ENCODE assay signal across 8 cellular contexts in the genomic region with DNA sequence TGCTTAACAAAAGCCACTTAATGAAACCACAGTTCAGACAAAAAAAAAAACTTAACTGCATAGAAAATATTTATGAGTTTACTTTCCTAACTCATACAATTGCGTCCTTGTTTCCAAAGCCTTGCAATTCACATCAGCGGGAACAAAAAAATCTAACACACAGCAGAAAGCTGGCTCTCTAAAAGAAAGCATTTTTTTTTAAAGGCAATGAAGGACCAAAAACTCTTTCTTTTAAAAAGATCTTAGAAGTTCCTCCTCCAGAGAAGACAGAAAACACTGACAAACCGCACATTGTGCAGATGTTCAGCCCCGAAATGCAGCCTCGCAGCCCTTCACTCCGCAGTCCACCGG. TPM values are rescaled to one million over a fixed set of nuclear protein-coding genes. Genes with fewer than 3 reads are reported as not detected.
DNase-seq lines count a peak whose midpoint lies in the region; ATAC-seq, FAIRE-seq and TF ChIP-seq lines count a peak whose summit lies in the region.

No MANE protein-coding gene starts in this region.

- no peak for FAIRE-seq in GM12892 (lab: Jason Lieb, UNC)

- CTCF ChIA-PET in activated CD4-positive, alpha-beta memory T cell treated with anti-CD3 and anti-CD28 coated beads, Interleukin-2, amount 10 ng/mL, durations not matched to agents 7 days and 5 days (lab: Charles Lee), result no interaction called here

- H3K9me3 ChIP-seq in right cardiac atrium (ENCODE audit: control insufficient read depth, low read length) (no peaks in the 10 kb centered on the region), skeletal muscle satellite cell (replicated peaks; ENCODE audit: low read length) (peaks cover 10% of the 10 kb centered on the region)

- H3K27ac Mint-ChIP-seq in activated CD4-positive, alpha-beta memory T cell treated with anti-CD3 and anti-CD28 coated beads, Interleukin-2, amount 10 ng/mL, durations not matched to agents 7 days and 5 days, result peak overlapping the region; percentile 10

- POLR2A ChIA-PET in activated CD4-positive, alpha-beta memory T cell treated with anti-CD3 and anti-CD28 coated beads, Interleukin-2, amount 10 ng/mL, durations not matched to agents 7 days and 5 days (lab: Charles Lee), result no interaction called here

- no peak for TF ChIP-seq POLR2A in GM12892 (IDR thresholded peaks at IDR 0.05; ENCODE audit: low read depth, low read length)

- H3K4me1 ChIP-seq in right cardiac atrium (ENCODE audit: control insufficient read depth, insufficient read depth, low read length) (no peaks in the 10 kb centered on the region), skeletal muscle satellite cell (ENCODE audit: control insufficient read depth, insufficient read depth, low read length) (peaks cover 15% of the 10 kb centered on the region)

- H3K4me2 ChIP-seq in skeletal muscle satellite cell (ENCODE audit: low read length), result peak overlapping the region; percentile 90

- H3K36me3 Mint-ChIP-seq in activated CD4-positive, alpha-beta memory T cell treated with anti-CD3 and anti-CD28 coated beads, Interleukin-2, amount 10 ng/mL, durations not matched to agents 7 days and 5 days (ENCODE audit: low read depth), result peaks cover 12% of the 10 kb centered on the region

- DNase-seq in H7, result no peak
- no peak for DNase-seq in activated CD4-positive, alpha-beta memory T cell treated with anti-CD3 and anti-CD28 coated beads, Interleukin-2, amount 10 ng/mL, durations not matched to agents 7 days and 5 days
- DNase-seq in right cardiac atrium, result no peak
- DNase-seq in islet precursor cell, result no peak
- no peak for DNase-seq in NCI-H2107 (lab: John Stamatoyannopoulos, UW)
- DNase-seq in SKM-1 treated with dmso at 0.1 percent for 144 hours (lab: John Stamatoyannopoulos, UW; ENCODE audit: unreplicated experiment), result no peak
- DNase-seq in GM12892 (ENCODE audit: insufficient read length), result no peak

- ATAC-seq in right cardiac atrium, result no peak

- intact Hi-C loops in right cardiac atrium (cut with DNase I), result loop anchor here in 2 of 4 donors (5.0 to 10.0 kb wide), 2 partner anchors 46 to 58 kb away; no protein-coding TSS in a partner anchor

- peaks cover 10% of the 10 kb centered on the region for H3K4me1 Mint-ChIP-seq in activated CD4-positive, alpha-beta memory T cell treated with anti-CD3 and anti-CD28 coated beads, Interleukin-2, amount 10 ng/mL, durations not matched to agents 7 days and 5 days

- H3K27me3 ChIP-seq in H7 (ENCODE audit: control insufficient read depth, insufficient read depth, low read length) (peaks cover 4% of the 10 kb centered on the region; the same call in 1 of the 2 replicates), right cardiac atrium (ENCODE audit: control insufficient read depth, insufficient read depth) (no peaks in the 10 kb centered on the region), skeletal muscle satellite cell (ENCODE audit: control insufficient read depth, insufficient read depth, low read length) (no peaks in the 10 kb centered on the region)

- 1% methylated on average over 7 of the region's 7 CpGs for WGBS in right cardiac atrium

- no peak overlapping the region for H3K27ac ChIP-seq in right cardiac atrium (ENCODE audit: low read length)

- peaks cover 2% of the 10 kb centered on the region for H3K9me3 Mint-ChIP-seq in activated CD4-positive, alpha-beta memory T cell treated with anti-CD3 and anti-CD28 coated beads, Interleukin-2, amount 10 ng/mL, durations not matched to agents 7 days and 5 days

- peak overlapping the region; percentile 99 for H3K9ac ChIP-seq in skeletal muscle satellite cell (ENCODE audit: low read depth, low read length)

- H3K27me3 Mint-ChIP-seq in activated CD4-positive, alpha-beta memory T cell treated with anti-CD3 and anti-CD28 coated beads, Interleukin-2, amount 10 ng/mL, durations not matched to agents 7 days and 5 days, result peaks cover 43% of the 10 kb centered on the region

- H3K4me3 Mint-ChIP-seq in activated CD4-positive, alpha-beta memory T cell treated with anti-CD3 and anti-CD28 coated beads, Interleukin-2, amount 10 ng/mL, durations not matched to agents 7 days and 5 days, result peak overlapping the region; percentile 27

- H3K4me3 ChIP-seq in H7 (ENCODE audit: insufficient read depth, low read depth, low read length), result peak overlapping the region; percentile 83
- peak overlapping the region; percentile 72 for H3K4me3 ChIP-seq in right cardiac atrium (ENCODE audit: low read length)
- peak overlapping the region; percentile 96 for H3K4me3 ChIP-seq in skeletal muscle satellite cell (ENCODE audit: low read length)

- no peaks in the 10 kb centered on the region for H3K36me3 ChIP-seq in H7 (replicated peaks; ENCODE audit: control insufficient read depth, insufficient read depth, low read length)
- peaks cover 6% of the 10 kb centered on the region for H3K36me3 ChIP-seq in skeletal muscle satellite cell (ENCODE audit: insufficient read depth, low read length)

RNA-seq across cellular contexts. Expression of gene FAT1, which starts 0.8 kb away (rescaled TPM):
- total RNA-seq in H7 (2014; rRNA removed; shearing (Covaris generic)), result 83.9 and 108 TPM in 2 replicates
- total RNA-seq in activated CD4-positive, alpha-beta memory T cell treated with anti-CD3 and anti-CD28 coated beads, Interleukin-2, amount 10 ng/mL, durations not matched to agents 7 days and 5 days, result under 1 TPM; 0.03 TPM
- 10 to 100 TPM; 76.7 to 95.2 (median 82.9) TPM for total RNA-seq in right cardiac atrium
- polyA plus RNA-seq in right cardiac atrium, result 29.7 TPM
- 100 and 105 TPM in 2 replicates for total RNA-seq in skeletal muscle satellite cell (2012; rRNA removed)
- 0.02 TPM for polyA plus RNA-seq in GM12892 (2012; ENCODE audit: missing spikeins)

Comparison
In these comparisons a context has a peak if more than half of its experiments do, and no peak if none do; other contexts are left out.
1. RNA of gene FAT1, which starts 0.8 kb away (total RNA-seq): 76.7 to 95.2 TPM in right cardiac atrium and 83.9 to 108 TPM in H7; 0.03 TPM in activated CD4-positive, alpha-beta memory T cell treated with anti-CD3 and anti-CD28 coated beads, Interleukin-2, amount 10 ng/mL, durations not matched to agents 7 days and 5 days; every median in the first group is over 10 times any median in the second.
2. Peak in every context shown above with its lines, with median percentiles within 50 percentile points of each other: H3K4me3 ChIP-seq.